1 cellular context compared by ENCODE assay signal in the genomic region with DNA sequence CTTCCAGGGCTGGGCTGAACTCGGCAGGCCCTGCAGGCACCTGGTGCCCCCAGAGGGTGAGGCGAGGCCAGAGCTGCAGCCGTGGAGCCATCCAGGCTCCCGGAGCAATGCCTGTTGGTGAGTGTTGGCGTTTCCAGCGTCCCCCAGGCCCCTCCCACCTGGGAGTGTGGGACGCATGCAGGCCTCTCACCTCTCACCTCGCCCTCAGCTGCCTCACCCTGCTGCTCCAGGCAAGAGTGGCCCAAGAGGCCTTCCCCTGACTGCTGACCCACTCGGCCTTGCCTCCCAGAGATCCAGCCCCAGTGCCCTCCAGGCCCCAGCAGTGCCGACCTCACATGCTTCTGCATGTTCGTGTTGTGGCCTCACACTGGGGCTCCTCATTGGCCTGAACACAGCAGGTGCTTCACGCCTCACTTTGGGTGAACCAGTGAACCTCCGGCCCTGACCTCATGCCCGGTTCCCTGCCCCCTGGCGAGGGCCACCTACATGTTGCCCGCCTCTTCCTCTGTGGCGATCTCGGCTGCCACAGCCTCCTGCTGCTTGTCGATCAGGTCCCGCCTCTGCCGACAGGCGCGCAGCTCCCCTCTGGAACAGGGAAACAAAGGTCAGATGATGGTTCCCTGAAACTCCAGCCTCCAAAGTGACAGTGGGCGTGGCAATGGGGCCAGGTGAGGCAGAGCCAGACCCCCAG.
TF ChIP-seq lines count a peak whose summit lies in the region.

No MANE protein-coding gene starts in this region.

TF ChIP-seq in HepG2, 621 proteins besides CTCF, POLR2A, EP300 and RAD21 (continued from another document and continues in another):
- TF ChIP-seq, protein P1, sequence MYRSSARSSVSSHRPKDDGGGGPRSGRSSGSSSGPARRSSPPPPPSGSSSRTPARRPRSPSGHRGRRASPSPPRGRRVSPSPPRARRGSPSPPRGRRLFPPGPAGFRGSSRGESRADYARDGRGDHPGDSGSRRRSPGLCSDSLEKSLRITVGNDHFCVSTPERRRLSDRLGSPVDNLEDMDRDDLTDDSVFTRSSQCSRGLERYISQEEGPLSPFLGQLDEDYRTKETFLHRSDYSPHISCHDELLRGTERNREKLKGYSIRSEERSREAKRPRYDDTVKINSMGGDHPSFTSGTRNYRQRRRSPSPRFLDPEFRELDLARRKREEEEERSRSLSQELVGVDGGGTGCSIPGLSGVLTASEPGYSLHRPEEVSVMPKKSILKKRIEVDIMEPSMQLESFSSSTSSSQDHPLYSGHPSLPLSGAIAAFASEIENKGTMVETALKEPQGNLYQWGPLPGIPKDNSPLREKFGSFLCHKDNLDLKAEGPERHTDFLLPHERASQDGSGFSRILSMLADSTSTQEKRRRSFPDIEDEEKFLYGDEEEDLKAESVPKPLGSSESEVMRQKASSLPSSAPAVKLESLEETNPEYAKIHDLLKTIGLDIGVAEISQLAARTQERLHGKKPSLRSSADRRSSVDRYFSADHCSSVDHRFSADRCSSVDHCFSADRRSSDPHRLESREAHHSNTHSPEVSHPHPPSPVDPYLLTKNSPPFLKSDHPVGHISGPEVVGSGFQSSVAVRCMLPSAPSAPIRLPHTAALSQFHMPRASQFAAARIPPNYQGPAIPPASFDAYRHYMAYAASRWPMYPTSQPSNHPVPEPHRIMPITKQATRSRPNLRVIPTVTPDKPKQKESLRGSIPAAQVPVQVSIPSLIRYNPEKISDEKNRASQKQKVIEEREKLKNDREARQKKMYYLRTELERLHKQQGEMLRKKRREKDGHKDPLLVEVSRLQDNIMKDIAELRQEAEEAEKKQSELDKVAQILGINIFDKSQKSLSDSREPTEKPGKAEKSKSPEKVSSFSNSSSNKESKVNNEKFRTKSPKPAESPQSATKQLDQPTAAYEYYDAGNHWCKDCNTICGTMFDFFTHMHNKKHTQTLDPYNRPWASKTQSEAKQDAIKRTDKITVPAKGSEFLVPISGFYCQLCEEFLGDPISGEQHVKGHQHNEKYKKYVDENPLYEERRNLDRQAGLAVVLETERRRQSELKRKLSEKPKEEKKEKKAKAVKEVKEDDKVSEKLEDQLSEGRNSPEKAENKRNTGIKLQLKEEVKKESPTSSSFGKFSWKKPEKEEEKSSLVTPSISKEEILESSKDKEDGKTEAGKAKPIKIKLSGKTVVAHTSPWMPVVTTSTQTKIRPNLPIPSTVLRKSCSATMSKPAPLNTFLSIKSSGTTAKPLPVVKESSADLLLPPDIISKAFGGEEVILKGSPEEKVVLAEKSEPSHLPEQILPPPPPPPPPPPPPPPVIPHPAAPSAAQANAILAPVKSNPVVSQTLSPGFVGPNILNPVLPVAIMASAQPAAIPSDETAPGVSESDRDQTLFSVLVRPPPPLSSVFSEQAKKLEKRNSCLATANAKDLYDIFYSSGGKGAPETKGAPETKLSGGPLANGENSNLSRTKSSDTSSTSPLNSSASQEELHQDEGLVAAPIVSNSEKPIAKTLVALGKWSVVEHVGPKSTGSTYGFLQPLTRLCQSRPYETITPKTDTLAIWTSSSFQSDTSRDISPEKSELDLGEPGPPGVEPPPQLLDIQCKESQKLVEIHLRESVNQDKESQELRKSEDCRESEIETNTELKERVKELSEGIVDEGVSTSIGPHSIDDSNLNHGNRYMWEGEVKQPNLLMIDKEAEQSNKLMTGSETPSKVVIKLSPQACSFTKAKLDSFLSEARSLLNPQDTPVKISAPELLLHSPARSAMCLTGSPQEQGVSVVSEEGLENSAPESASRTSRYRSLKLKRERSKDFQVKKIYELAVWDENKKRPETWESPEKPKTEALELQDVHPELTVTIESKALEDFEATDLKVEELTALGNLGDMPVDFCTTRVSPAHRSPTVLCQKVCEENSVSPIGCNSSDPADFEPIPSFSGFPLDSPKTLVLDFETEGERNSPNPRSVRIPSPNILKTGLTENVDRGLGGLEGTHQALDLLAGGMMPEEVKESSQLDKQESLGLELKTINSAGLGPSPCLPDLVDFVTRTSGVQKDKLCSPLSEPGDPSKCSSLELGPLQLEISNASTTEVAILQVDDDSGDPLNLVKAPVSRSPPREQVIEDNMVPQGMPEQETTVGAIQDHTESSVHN (CRISPR knock-in tag; IDR thresholded peaks at IDR 0.05): 0 out of 2 replicates have a peak, but pooled peaks have one; percentile 29
- TF ChIP-seq ONECUT2 (CRISPR knock-in tag; IDR thresholded peaks at IDR 0.05): no peak
- TF ChIP-seq, protein P2, sequence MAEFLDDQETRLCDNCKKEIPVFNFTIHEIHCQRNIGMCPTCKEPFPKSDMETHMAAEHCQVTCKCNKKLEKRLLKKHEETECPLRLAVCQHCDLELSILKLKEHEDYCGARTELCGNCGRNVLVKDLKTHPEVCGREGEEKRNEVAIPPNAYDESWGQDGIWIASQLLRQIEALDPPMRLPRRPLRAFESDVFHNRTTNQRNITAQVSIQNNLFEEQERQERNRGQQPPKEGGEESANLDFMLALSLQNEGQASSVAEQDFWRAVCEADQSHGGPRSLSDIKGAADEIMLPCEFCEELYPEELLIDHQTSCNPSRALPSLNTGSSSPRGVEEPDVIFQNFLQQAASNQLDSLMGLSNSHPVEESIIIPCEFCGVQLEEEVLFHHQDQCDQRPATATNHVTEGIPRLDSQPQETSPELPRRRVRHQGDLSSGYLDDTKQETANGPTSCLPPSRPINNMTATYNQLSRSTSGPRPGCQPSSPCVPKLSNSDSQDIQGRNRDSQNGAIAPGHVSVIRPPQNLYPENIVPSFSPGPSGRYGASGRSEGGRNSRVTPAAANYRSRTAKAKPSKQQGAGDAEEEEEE (CRISPR knock-in tag; IDR thresholded peaks at IDR 0.05; ENCODE audit: borderline replicate concordance): no peak
- TF ChIP-seq FOXK2 (IDR thresholded peaks at IDR 0.05): no peak
- no peak for TF ChIP-seq ZNF550 (CRISPR knock-in tag; IDR thresholded peaks at IDR 0.05; ENCODE audit: borderline replicate concordance)
- TF ChIP-seq, protein P3, sequence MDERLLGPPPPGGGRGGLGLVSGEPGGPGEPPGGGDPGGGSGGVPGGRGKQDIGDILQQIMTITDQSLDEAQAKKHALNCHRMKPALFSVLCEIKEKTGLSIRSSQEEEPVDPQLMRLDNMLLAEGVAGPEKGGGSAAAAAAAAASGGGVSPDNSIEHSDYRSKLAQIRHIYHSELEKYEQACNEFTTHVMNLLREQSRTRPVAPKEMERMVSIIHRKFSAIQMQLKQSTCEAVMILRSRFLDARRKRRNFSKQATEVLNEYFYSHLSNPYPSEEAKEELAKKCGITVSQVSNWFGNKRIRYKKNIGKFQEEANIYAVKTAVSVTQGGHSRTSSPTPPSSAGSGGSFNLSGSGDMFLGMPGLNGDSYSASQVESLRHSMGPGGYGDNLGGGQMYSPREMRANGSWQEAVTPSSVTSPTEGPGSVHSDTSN (CRISPR knock-in tag; IDR thresholded peaks at IDR 0.05): no peak
- TF ChIP-seq ZNF652 (CRISPR knock-in tag; IDR thresholded peaks at IDR 0.05; ENCODE audit: borderline replicate concordance, low read depth): no peak
- TF ChIP-seq ZMYM4 (CRISPR knock-in tag; IDR thresholded peaks at IDR 0.05): no peak
- TF ChIP-seq ZFP82 (CRISPR knock-in tag; IDR thresholded peaks at IDR 0.05; ENCODE audit: borderline replicate concordance): no peak
- TF ChIP-seq PRPF4 (IDR thresholded peaks at IDR 0.05; ENCODE audit: low read depth, low read length, poor library complexity, severe bottlenecking): no peak
- TF ChIP-seq ARNT2 (CRISPR knock-in tag; IDR thresholded peaks at IDR 0.05; ENCODE audit: low read depth): no peak
- TF ChIP-seq NFIC (IDR thresholded peaks at IDR 0.05; ENCODE audit: low read length): no peak
- TF ChIP-seq, protein P4, sequence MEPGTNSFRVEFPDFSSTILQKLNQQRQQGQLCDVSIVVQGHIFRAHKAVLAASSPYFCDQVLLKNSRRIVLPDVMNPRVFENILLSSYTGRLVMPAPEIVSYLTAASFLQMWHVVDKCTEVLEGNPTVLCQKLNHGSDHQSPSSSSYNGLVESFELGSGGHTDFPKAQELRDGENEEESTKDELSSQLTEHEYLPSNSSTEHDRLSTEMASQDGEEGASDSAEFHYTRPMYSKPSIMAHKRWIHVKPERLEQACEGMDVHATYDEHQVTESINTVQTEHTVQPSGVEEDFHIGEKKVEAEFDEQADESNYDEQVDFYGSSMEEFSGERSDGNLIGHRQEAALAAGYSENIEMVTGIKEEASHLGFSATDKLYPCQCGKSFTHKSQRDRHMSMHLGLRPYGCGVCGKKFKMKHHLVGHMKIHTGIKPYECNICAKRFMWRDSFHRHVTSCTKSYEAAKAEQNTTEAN (CRISPR knock-in tag; conservative IDR thresholded peaks at IDR 0.05): no peak
- TF ChIP-seq POLR2G (IDR thresholded peaks at IDR 0.05; ENCODE audit: low read depth, low read length): no peak
- peak; percentile 38; the same call in 1 of the 2 replicates for TF ChIP-seq ZNF232 (CRISPR knock-in tag; IDR thresholded peaks at IDR 0.05; ENCODE audit: borderline replicate concordance)
- TF ChIP-seq NCOA5 (CRISPR knock-in tag; IDR thresholded peaks at IDR 0.05): no peak
- TF ChIP-seq KAT8 (CRISPR knock-in tag; IDR thresholded peaks at IDR 0.05): no peak
- TF ChIP-seq HNF4A (CRISPR knock-in tag; IDR thresholded peaks at IDR 0.05): peak; percentile 60
- TF ChIP-seq, protein P5, sequence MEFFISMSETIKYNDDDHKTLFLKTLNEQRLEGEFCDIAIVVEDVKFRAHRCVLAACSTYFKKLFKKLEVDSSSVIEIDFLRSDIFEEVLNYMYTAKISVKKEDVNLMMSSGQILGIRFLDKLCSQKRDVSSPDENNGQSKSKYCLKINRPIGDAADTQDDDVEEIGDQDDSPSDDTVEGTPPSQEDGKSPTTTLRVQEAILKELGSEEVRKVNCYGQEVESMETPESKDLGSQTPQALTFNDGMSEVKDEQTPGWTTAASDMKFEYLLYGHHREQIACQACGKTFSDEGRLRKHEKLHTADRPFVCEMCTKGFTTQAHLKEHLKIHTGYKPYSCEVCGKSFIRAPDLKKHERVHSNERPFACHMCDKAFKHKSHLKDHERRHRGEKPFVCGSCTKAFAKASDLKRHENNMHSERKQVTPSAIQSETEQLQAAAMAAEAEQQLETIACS (CRISPR knock-in tag; IDR thresholded peaks at IDR 0.05): no peak
- TF ChIP-seq, protein P6, sequence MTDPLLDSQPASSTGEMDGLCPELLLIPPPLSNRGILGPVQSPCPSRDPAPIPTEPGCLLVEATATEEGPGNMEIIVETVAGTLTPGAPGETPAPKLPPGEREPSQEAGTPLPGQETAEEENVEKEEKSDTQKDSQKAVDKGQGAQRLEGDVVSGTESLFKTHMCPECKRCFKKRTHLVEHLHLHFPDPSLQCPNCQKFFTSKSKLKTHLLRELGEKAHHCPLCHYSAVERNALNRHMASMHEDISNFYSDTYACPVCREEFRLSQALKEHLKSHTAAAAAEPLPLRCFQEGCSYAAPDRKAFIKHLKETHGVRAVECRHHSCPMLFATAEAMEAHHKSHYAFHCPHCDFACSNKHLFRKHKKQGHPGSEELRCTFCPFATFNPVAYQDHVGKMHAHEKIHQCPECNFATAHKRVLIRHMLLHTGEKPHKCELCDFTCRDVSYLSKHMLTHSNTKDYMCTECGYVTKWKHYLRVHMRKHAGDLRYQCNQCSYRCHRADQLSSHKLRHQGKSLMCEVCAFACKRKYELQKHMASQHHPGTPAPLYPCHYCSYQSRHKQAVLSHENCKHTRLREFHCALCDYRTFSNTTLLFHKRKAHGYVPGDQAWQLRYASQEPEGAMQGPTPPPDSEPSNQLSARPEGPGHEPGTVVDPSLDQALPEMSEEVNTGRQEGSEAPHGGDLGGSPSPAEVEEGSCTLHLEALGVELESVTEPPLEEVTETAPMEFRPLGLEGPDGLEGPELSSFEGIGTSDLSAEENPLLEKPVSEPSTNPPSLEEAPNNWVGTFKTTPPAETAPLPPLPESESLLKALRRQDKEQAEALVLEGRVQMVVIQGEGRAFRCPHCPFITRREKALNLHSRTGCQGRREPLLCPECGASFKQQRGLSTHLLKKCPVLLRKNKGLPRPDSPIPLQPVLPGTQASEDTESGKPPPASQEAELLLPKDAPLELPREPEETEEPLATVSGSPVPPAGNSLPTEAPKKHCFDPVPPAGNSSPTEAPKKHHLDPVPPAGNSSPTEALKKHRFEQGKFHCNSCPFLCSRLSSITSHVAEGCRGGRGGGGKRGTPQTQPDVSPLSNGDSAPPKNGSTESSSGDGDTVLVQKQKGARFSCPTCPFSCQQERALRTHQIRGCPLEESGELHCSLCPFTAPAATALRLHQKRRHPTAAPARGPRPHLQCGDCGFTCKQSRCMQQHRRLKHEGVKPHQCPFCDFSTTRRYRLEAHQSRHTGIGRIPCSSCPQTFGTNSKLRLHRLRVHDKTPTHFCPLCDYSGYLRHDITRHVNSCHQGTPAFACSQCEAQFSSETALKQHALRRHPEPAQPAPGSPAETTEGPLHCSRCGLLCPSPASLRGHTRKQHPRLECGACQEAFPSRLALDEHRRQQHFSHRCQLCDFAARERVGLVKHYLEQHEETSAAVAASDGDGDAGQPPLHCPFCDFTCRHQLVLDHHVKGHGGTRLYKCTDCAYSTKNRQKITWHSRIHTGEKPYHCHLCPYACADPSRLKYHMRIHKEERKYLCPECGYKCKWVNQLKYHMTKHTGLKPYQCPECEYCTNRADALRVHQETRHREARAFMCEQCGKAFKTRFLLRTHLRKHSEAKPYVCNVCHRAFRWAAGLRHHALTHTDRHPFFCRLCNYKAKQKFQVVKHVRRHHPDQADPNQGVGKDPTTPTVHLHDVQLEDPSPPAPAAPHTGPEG (CRISPR knock-in tag; IDR thresholded peaks at IDR 0.05): no peak
- peak; percentile 62; the same call in 1 of the 2 replicates for TF ChIP-seq ZFY (CRISPR knock-in tag; IDR thresholded peaks at IDR 0.05)
- 0 out of 2 replicates have a peak, but pooled peaks have one; percentile 20 for TF ChIP-seq SP2 (CRISPR knock-in tag; IDR thresholded peaks at IDR 0.05)
- TF ChIP-seq CEBPG (CRISPR knock-in tag; IDR thresholded peaks at IDR 0.05): no peak
- TF ChIP-seq, protein P7, sequence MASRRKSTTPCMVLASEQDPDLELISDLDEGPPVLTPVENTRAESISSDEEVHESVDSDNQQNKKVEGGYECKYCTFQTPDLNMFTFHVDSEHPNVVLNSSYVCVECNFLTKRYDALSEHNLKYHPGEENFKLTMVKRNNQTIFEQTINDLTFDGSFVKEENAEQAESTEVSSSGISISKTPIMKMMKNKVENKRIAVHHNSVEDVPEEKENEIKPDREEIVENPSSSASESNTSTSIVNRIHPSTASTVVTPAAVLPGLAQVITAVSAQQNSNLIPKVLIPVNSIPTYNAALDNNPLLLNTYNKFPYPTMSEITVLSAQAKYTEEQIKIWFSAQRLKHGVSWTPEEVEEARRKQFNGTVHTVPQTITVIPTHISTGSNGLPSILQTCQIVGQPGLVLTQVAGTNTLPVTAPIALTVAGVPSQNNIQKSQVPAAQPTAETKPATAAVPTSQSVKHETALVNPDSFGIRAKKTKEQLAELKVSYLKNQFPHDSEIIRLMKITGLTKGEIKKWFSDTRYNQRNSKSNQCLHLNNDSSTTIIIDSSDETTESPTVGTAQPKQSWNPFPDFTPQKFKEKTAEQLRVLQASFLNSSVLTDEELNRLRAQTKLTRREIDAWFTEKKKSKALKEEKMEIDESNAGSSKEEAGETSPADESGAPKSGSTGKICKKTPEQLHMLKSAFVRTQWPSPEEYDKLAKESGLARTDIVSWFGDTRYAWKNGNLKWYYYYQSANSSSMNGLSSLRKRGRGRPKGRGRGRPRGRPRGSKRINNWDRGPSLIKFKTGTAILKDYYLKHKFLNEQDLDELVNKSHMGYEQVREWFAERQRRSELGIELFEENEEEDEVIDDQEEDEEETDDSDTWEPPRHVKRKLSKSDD (CRISPR knock-in tag; IDR thresholded peaks at IDR 0.05; ENCODE audit: low read depth): 0 out of 2 replicates have a peak, but pooled peaks have one; percentile 44
- no peak for TF ChIP-seq SOX6 (IDR thresholded peaks at IDR 0.05)
- TF ChIP-seq SOX6 (CRISPR knock-in tag; IDR thresholded peaks at IDR 0.05): no peak
- TF ChIP-seq TRIM24 (CRISPR knock-in tag; IDR thresholded peaks at IDR 0.05): no peak
- TF ChIP-seq TCF7L2 (IDR thresholded peaks at IDR 0.05; ENCODE audit: low read depth, low read length): no peak
- no peak for TF ChIP-seq ZNF382 (CRISPR knock-in tag; IDR thresholded peaks at IDR 0.05; ENCODE audit: borderline replicate concordance)
- peak; percentile 44 for TF ChIP-seq NFYC (CRISPR knock-in tag; IDR thresholded peaks at IDR 0.05)
- TF ChIP-seq SNAI1 (CRISPR knock-in tag; IDR thresholded peaks at IDR 0.05; ENCODE audit: borderline replicate concordance): no peak
- peak; percentile 27; the same call in 1 of the 2 replicates for TF ChIP-seq ZNF350 (CRISPR knock-in tag; IDR thresholded peaks at IDR 0.05; ENCODE audit: borderline replicate concordance, low read depth)
- 0 out of 2 replicates have a peak, but pooled peaks have one; percentile 9 for TF ChIP-seq FOXO1 (CRISPR knock-in tag; IDR thresholded peaks at IDR 0.05)
